Comparison of ENCODE assay signal across 14 cellular contexts in genomic region chr5:176713409-176713808, GRCh38.
"Had no signal": no experiment of that assay in that cellular context is flagged by ENCODE, and none has a peak within 500 bp of the region (broad histone marks: within the 10 kb centered on the region; RNA-seq: fewer than 3 reads in every experiment).

No MANE protein-coding gene starts in this region.

- H3K4me3 ChIP-seq: coronary artery, dorsolateral prefrontal cortex had no signal

- H3K27ac ChIP-seq: brain microvascular endothelial cell, coronary artery, dorsolateral prefrontal cortex had no signal

- H3K36me3 ChIP-seq: brain microvascular endothelial cell had no signal

- DNase-seq: activated CD4-positive, alpha-beta T cell treated with anti-CD3 and anti-CD28 coated beads, Interleukin-2, amount 10 ng/mL, durations not matched to agents 24 days and 14 days; activated CD4-positive, CD25-positive, alpha-beta regulatory T cell; activated CD4-positive, CD25-positive, alpha-beta regulatory T cell treated with anti-CD3 and anti-CD28 coated beads, Interleukin-2, amount 50 U/mL, for 72 hours; activated CD8-positive, alpha-beta memory T cell treated with anti-CD3 and anti-CD28 coated beads, Interleukin-2, amount 10 ng/mL, durations not matched to agents 7 days and 5 days; activated CD8-positive, alpha-beta memory T cell treated with anti-CD3 and anti-CD28 coated beads, Interleukin-2, amount 50 U/mL, for 4 hours; activated CD8-positive, alpha-beta T cell treated with anti-CD3 and anti-CD28 coated beads, Interleukin-2, amount 10 ng/mL, durations not matched to agents 7 days and 5 days; activated effector memory CD4-positive, alpha-beta T cell treated with anti-CD3 and anti-CD28 coated beads, Interleukin-2, amount 50 U/mL, for 16 hours; activated T-cell treated with anti-CD3 and anti-CD28 coated beads, Interleukin-2, amount 50 U/mL, for 1 hour; amniotic stem cell; brain microvascular endothelial cell; dorsolateral prefrontal cortex; effector memory CD4-positive, alpha-beta T cell; T-helper 2 cell had no signal
